In the genomic region with DNA sequence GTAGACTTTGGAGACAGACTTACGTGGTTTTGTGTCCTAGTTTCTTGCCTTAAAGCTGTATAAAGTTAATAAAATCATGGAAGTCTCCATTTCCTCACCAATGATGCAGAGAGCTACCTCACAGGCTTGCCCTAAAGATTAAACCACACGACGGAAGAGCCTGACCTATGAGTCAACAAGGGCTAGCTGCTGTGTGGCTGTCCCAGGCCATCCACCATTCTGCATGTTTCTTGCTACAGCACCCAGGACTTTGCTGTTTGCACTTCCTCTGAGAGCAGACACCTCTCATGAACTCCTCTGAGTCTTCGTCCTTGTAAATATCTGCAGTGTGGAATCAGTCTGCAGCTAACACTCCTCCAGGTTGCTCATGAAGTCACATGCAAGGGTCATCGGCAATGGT, we compare ENCODE assay signal across 11 cellular contexts.
DNase-seq lines count a peak whose midpoint lies in the region; ATAC-seq and TF ChIP-seq lines count a peak whose summit lies in the region.
"Had no signal": no experiment of that assay in that cellular context is flagged by ENCODE, and none has a peak within 500 bp of the region (broad histone marks: within the 10 kb centered on the region; RNA-seq: fewer than 3 reads in every experiment).

No MANE protein-coding gene starts in this region.

- H3K27me3 Mint-ChIP-seq in HFFc6 (ENCODE audit: insufficient read depth): no peaks in the 10 kb centered on the region; the same call in 1 of the 2 replicates
- no peaks in the 10 kb centered on the region for H3K27me3 Mint-ChIP-seq in activated CD8-positive, alpha-beta T cell treated with anti-CD3 and anti-CD28 coated beads for 36 hours

- peaks cover 43% of the 10 kb centered on the region for H3K4me1 Mint-ChIP-seq in HFFc6 (ENCODE audit: low read depth)
- peaks cover 34% of the 10 kb centered on the region for H3K4me1 Mint-ChIP-seq in activated CD8-positive, alpha-beta T cell treated with anti-CD3 and anti-CD28 coated beads for 36 hours (ENCODE audit: low read depth)

- DNase-seq in AG20443 (ENCODE audit: low spot score) (peak; percentile 56), HFFc6 (peak; percentile 73), glomerular visceral epithelial cell (ENCODE audit: extremely low spot score) (peak; percentile 54), GOT3 (lab: John Stamatoyannopoulos, UW) (no peak)
- DNase-seq in activated CD8-positive, alpha-beta T cell treated with anti-CD3 and anti-CD28 coated beads for 36 hours: peak; percentile 71
- no peak for DNase-seq in NK-92 treated with Interleukin-12 subunit alpha and Interleukin-12 subunit beta, amount 100 ng/mL, for 24 hours (lab: John Stamatoyannopoulos, UW)
- DNase-seq: DMS79, OCI-M1, psoas muscle had no signal

- peak; percentile 78 for ATAC-seq in activated CD8-positive, alpha-beta T cell treated with anti-CD3 and anti-CD28 coated beads for 36 hours
- no peak for ATAC-seq in GM18858 (IDR thresholded peaks at IDR 0.05; ENCODE audit: unreplicated experiment)
- ATAC-seq in GM21360 (IDR thresholded peaks at IDR 0.05; ENCODE audit: unreplicated experiment): no peak
- ATAC-seq: psoas muscle had no signal

- POLR2A ChIA-PET in activated CD8-positive, alpha-beta T cell treated with anti-CD3 and anti-CD28 coated beads for 36 hours (lab: Charles Lee): interaction anchor here (1.2 to 1.5 kb wide), 2 partner anchors 53 to 263 kb away, joined by 3 to 6 read pairs; no protein-coding TSS in a partner anchor

- H3K27ac Mint-ChIP-seq in HFFc6: peak overlapping the region; percentile 82
- H3K27ac Mint-ChIP-seq in activated CD8-positive, alpha-beta T cell treated with anti-CD3 and anti-CD28 coated beads for 36 hours: peak overlapping the region; percentile 27

- CTCF ChIA-PET in activated CD8-positive, alpha-beta T cell treated with anti-CD3 and anti-CD28 coated beads for 36 hours (lab: Charles Lee): interaction anchor here (0.6 to 3.8 kb wide), 4 partner anchors 101 to 375 kb away, joined by 3 to 19 read pairs (median 7); partner anchors contain the start of gene TRIB2

- H3K36me3 Mint-ChIP-seq in HFFc6 (ENCODE audit: low read depth): peaks cover 6% of the 10 kb centered on the region
- H3K36me3 Mint-ChIP-seq in activated CD8-positive, alpha-beta T cell treated with anti-CD3 and anti-CD28 coated beads for 36 hours (ENCODE audit: low read depth): no peaks in the 10 kb centered on the region

- no peaks in the 10 kb centered on the region for H3K9me3 Mint-ChIP-seq in HFFc6
- H3K9me3 Mint-ChIP-seq in activated CD8-positive, alpha-beta T cell treated with anti-CD3 and anti-CD28 coated beads for 36 hours: no peaks in the 10 kb centered on the region

- intact Hi-C loops in activated CD8-positive, alpha-beta T cell treated with anti-CD3 and anti-CD28 coated beads for 36 hours (cut with micrococcal nuclease): loop anchor here (5.0 kb wide), 2 partner anchors 54 to 376 kb away; no protein-coding TSS in a partner anchor

- H3K4me3 Mint-ChIP-seq in HFFc6: peak overlapping the region; percentile 47
- no peak overlapping the region for H3K4me3 Mint-ChIP-seq in activated CD8-positive, alpha-beta T cell treated with anti-CD3 and anti-CD28 coated beads for 36 hours

- no peak for TF ChIP-seq CTCF in HFFc6 (IDR thresholded peaks at IDR 0.05)
- TF ChIP-seq CTCF in activated CD8-positive, alpha-beta T cell treated with anti-CD3 and anti-CD28 coated beads for 36 hours (IDR thresholded peaks at IDR 0.05): no peak

Comparison
In these comparisons a context has a peak if more than half of its experiments do, and no peak if none do; other contexts are left out.
1. DNase-seq: peak in AG20443 (single experiment), HFFc6 (single experiment), activated CD8-positive, alpha-beta T cell treated with anti-CD3 and anti-CD28 coated beads for 36 hours (single experiment) and glomerular visceral epithelial cell (single experiment); none in NK-92 treated with Interleukin-12 subunit alpha and Interleukin-12 subunit beta, amount 100 ng/mL, for 24 hours (single experiment) and GOT3 (single experiment).